ENCODE assay signal across 39 cellular contexts in genomic region chr10:68001000-68001399, GRCh38.
"Had no signal": no experiment of that assay in that cellular context is flagged by ENCODE, and none has a peak within 500 bp of the region (broad histone marks: within the 10 kb centered on the region; RNA-seq: fewer than 3 reads in every experiment).

No MANE protein-coding gene starts in this region.

- H3K4me1 Mint-ChIP-seq: activated naive CD4-positive, alpha-beta T cell treated with anti-CD3 and anti-CD28 coated beads, Interleukin-2, amount 10 ng/mL, durations not matched to agents 7 days and 5 days; activated naive CD8-positive, alpha-beta T cell treated with anti-CD3 and anti-CD28 coated beads, Interleukin-2, amount 10 ng/mL, durations not matched to agents 7 days and 5 days; activated naive CD8-positive, alpha-beta T cell treated with anti-CD3 and anti-CD28 coated beads, Interleukin-2, amount 50 U/mL, for 24 hours; brain had no signal

- H3K9me3 Mint-ChIP-seq: activated naive CD4-positive, alpha-beta T cell treated with anti-CD3 and anti-CD28 coated beads for 36 hours; activated naive CD4-positive, alpha-beta T cell treated with anti-CD3 and anti-CD28 coated beads, Interleukin-2, amount 10 ng/mL, durations not matched to agents 7 days and 5 days; activated naive CD4-positive, alpha-beta T cell treated with anti-CD3 and anti-CD28 coated beads, Interleukin-2, amount 50 U/mL, for 24 hours; activated naive CD8-positive, alpha-beta T cell treated with anti-CD3 and anti-CD28 coated beads for 36 hours; activated naive CD8-positive, alpha-beta T cell treated with anti-CD3 and anti-CD28 coated beads, Interleukin-2, amount 10 ng/mL, durations not matched to agents 7 days and 5 days; activated naive CD8-positive, alpha-beta T cell treated with anti-CD3 and anti-CD28 coated beads, Interleukin-2, amount 50 U/mL, for 24 hours; activated T-cell treated with anti-CD3 and anti-CD28 coated beads, Interleukin-2, amount 50 U/mL, for 24 hours; activated T-cell treated with anti-CD3 and anti-CD28 coated beads, Interleukin-2, amount 50 U/mL, for 4 hours; activated T-cell treated with anti-CD3 and anti-CD28 coated beads, Interleukin-2, amount 50 U/mL, for 72 hours; activated T-helper 17 cell treated with anti-CD3 and anti-CD28 coated beads, Interleukin-2, amount 50 U/mL, for 72 hours; activated T-helper 2 cell treated with anti-CD3 and anti-CD28 coated beads, Interferon-gamma antibody, Interleukin-2, Interleukin-4, amounts not matched to agents 10 μg/mL and 5 μg/mL and 100 μg/mL, durations not matched to agents 14 hours and 24 hours and 36 hours; central memory CD8-positive, alpha-beta T cell had no signal

- H3K4me3 Mint-ChIP-seq: activated naive CD4-positive, alpha-beta T cell treated with anti-CD3 and anti-CD28 coated beads for 36 hours; activated naive CD4-positive, alpha-beta T cell treated with anti-CD3 and anti-CD28 coated beads, Interleukin-2, amount 10 ng/mL, durations not matched to agents 7 days and 5 days; activated naive CD4-positive, alpha-beta T cell treated with anti-CD3 and anti-CD28 coated beads, Interleukin-2, amount 50 U/mL, for 24 hours; activated naive CD8-positive, alpha-beta T cell; activated naive CD8-positive, alpha-beta T cell treated with anti-CD3 and anti-CD28 coated beads for 36 hours; activated naive CD8-positive, alpha-beta T cell treated with anti-CD3 and anti-CD28 coated beads, Interleukin-2, amount 10 ng/mL, durations not matched to agents 7 days and 5 days; activated naive CD8-positive, alpha-beta T cell treated with anti-CD3 and anti-CD28 coated beads, Interleukin-2, amount 50 U/mL, for 24 hours; activated T-cell treated with anti-CD3 and anti-CD28 coated beads, Interleukin-2, amount 50 U/mL, for 24 hours; activated T-cell treated with anti-CD3 and anti-CD28 coated beads, Interleukin-2, amount 50 U/mL, for 4 hours; activated T-cell treated with anti-CD3 and anti-CD28 coated beads, Interleukin-2, amount 50 U/mL, for 72 hours; activated T-helper 17 cell treated with anti-CD3 and anti-CD28 coated beads, Interleukin-2, amount 50 U/mL, for 72 hours; brain; central memory CD8-positive, alpha-beta T cell had no signal

- DNase-seq: activated effector memory CD4-positive, alpha-beta T cell treated with anti-CD3 and anti-CD28 coated beads, Interleukin-2, amount 50 U/mL, for 16 hours; activated effector memory CD4-positive, alpha-beta T cell treated with Interleukin-2 at 50 U/mL for 16 hours; activated gamma-delta T cell; activated gamma-delta T cell treated with Interleukin-2 at 50 U/mL for 16 hours; activated naive CD4-positive, alpha-beta T cell; activated naive CD4-positive, alpha-beta T cell treated with anti-CD3 and anti-CD28 coated beads for 36 hours; activated naive CD4-positive, alpha-beta T cell treated with anti-CD3 and anti-CD28 coated beads, Interleukin-2, amount 10 ng/mL, durations not matched to agents 7 days and 5 days; activated naive CD4-positive, alpha-beta T cell treated with anti-CD3 and anti-CD28 coated beads, Interleukin-2, amount 50 U/mL, for 16 hours; activated naive CD4-positive, alpha-beta T cell treated with Interleukin-2 at 50 U/mL for 16 hours; activated naive CD8-positive, alpha-beta T cell treated with anti-CD3 and anti-CD28 coated beads for 36 hours; activated naive CD8-positive, alpha-beta T cell treated with anti-CD3 and anti-CD28 coated beads, Interleukin-2, amount 10 ng/mL, durations not matched to agents 7 days and 5 days; activated naive CD8-positive, alpha-beta T cell treated with anti-CD3 and anti-CD28 coated beads, Interleukin-2, amount 50 U/mL, for 24 hours; activated T-cell treated with anti-CD3 and anti-CD28 coated beads, Interleukin-2, amount 50 U/mL, for 24 hours; activated T-cell treated with anti-CD3 and anti-CD28 coated beads, Interleukin-2, amount 50 U/mL, for 4 hours; activated T-cell treated with anti-CD3 and anti-CD28 coated beads, Interleukin-2, amount 50 U/mL, for 48 hours; activated T-cell treated with anti-CD3 and anti-CD28 coated beads, Interleukin-2, amount 50 U/mL, for 72 hours; adrenal gland; amniotic stem cell; amygdala; anterior cingulate cortex; aorta; body of pancreas; brain microvascular endothelial cell; caudate nucleus; central memory CD4-positive, alpha-beta T cell; cerebellar nuclear complex had no signal

- H3K36me3 ChIP-seq: breast epithelium had no signal

- H3K9me3 ChIP-seq: adrenal gland, ascending aorta, body of pancreas, breast epithelium had no signal

- H3K27me3 ChIP-seq: adrenal gland, ascending aorta, body of pancreas, brain microvascular endothelial cell, breast epithelium, cardiac muscle cell had no signal

- ATAC-seq: activated naive CD8-positive, alpha-beta T cell treated with anti-CD3 and anti-CD28 coated beads, Interleukin-2, amount 50 U/mL, for 24 hours; activated T-cell treated with anti-CD3 and anti-CD28 coated beads, Interleukin-2, amount 50 U/mL, for 4 hours; body of pancreas had no signal

- H3K27ac Mint-ChIP-seq: activated naive CD4-positive, alpha-beta T cell treated with anti-CD3 and anti-CD28 coated beads for 36 hours; activated naive CD4-positive, alpha-beta T cell treated with anti-CD3 and anti-CD28 coated beads, Interleukin-2, amount 10 ng/mL, durations not matched to agents 7 days and 5 days; activated naive CD4-positive, alpha-beta T cell treated with anti-CD3 and anti-CD28 coated beads, Interleukin-2, amount 50 U/mL, for 24 hours; activated naive CD4-positive, alpha-beta T cell treated with anti-CD3 and anti-CD28 coated beads, Interleukin-2, amount 50 U/mL, for 72 hours; activated naive CD8-positive, alpha-beta T cell; activated naive CD8-positive, alpha-beta T cell treated with anti-CD3 and anti-CD28 coated beads for 36 hours; activated naive CD8-positive, alpha-beta T cell treated with anti-CD3 and anti-CD28 coated beads, Interleukin-2, amount 10 ng/mL, durations not matched to agents 7 days and 5 days; activated naive CD8-positive, alpha-beta T cell treated with anti-CD3 and anti-CD28 coated beads, Interleukin-2, amount 50 U/mL, for 24 hours; activated T-cell treated with anti-CD3 and anti-CD28 coated beads, Interleukin-2, amount 50 U/mL, for 24 hours; activated T-helper 17 cell treated with anti-CD3 and anti-CD28 coated beads, Interleukin-2, amount 50 U/mL, for 72 hours; activated T-helper 2 cell treated with anti-CD3 and anti-CD28 coated beads, Interferon-gamma antibody, Interleukin-2, Interleukin-4, amounts not matched to agents 10 μg/mL and 5 μg/mL and 100 μg/mL, durations not matched to agents 14 hours and 24 hours and 36 hours; brain had no signal

- FAIRE-seq: astrocyte, bronchial epithelial cell, colon had no signal

- H3K4me1 ChIP-seq: adrenal gland, ascending aorta, body of pancreas, breast epithelium had no signal

- H3K4me3 ChIP-seq: adrenal gland, ascending aorta, body of pancreas, breast epithelium, cardiac muscle cell had no signal

- H3K27me3 Mint-ChIP-seq: activated naive CD4-positive, alpha-beta T cell treated with anti-CD3 and anti-CD28 coated beads, Interleukin-2, amount 10 ng/mL, durations not matched to agents 7 days and 5 days; activated naive CD4-positive, alpha-beta T cell treated with anti-CD3 and anti-CD28 coated beads, Interleukin-2, amount 50 U/mL, for 24 hours; activated naive CD8-positive, alpha-beta T cell; activated naive CD8-positive, alpha-beta T cell treated with anti-CD3 and anti-CD28 coated beads for 36 hours; activated naive CD8-positive, alpha-beta T cell treated with anti-CD3 and anti-CD28 coated beads, Interleukin-2, amount 10 ng/mL, durations not matched to agents 7 days and 5 days; activated naive CD8-positive, alpha-beta T cell treated with anti-CD3 and anti-CD28 coated beads, Interleukin-2, amount 50 U/mL, for 24 hours; activated T-cell treated with anti-CD3 and anti-CD28 coated beads, Interleukin-2, amount 50 U/mL, for 24 hours; activated T-helper 17 cell treated with anti-CD3 and anti-CD28 coated beads, Interleukin-2, amount 50 U/mL, for 72 hours; brain; central memory CD8-positive, alpha-beta T cell had no signal

- H3K27ac ChIP-seq: adrenal gland, ascending aorta, body of pancreas, brain microvascular endothelial cell, breast epithelium, cardiac muscle cell had no signal
